In genomic region chr9:97038551-97038908, GRCh38 we compare ENCODE assay signal across 8 cellular contexts. TPM values are rescaled to one million over a fixed set of nuclear protein-coding genes. Genes with fewer than 3 reads are reported as not detected.
DNase-seq lines count a peak whose midpoint lies in the region; ATAC-seq, FAIRE-seq and TF ChIP-seq lines count a peak whose summit lies in the region.

No MANE protein-coding gene starts in this region.

- no peaks in the 10 kb centered on the region for H3K79me2 ChIP-seq in keratinocyte (ENCODE audit: control insufficient read depth, insufficient read depth, low read length)

- H3K27me3 Mint-ChIP-seq in activated CD8-positive, alpha-beta memory T cell treated with anti-CD3 and anti-CD28 coated beads, Interleukin-2, amount 10 ng/mL, durations not matched to agents 7 days and 5 days, result peaks cover 53% of the 10 kb centered on the region
- peaks cover 33% of the 10 kb centered on the region for H3K27me3 Mint-ChIP-seq in activated CD4-positive, alpha-beta memory T cell treated with anti-CD3 and anti-CD28 coated beads for 36 hours

- POLR2A ChIA-PET in activated CD4-positive, alpha-beta memory T cell treated with anti-CD3 and anti-CD28 coated beads for 36 hours (lab: Charles Lee), result interaction anchor here (1.5 kb wide), 1 partner anchor 25 kb away, joined by 5 read pairs; no protein-coding TSS in a partner anchor

- CTCF ChIA-PET in activated CD8-positive, alpha-beta memory T cell treated with anti-CD3 and anti-CD28 coated beads, Interleukin-2, amount 10 ng/mL, durations not matched to agents 7 days and 5 days (lab: Charles Lee), result interaction anchor here (0.8 to 1.2 kb wide), 2 partner anchors 164 to 182 kb away, joined by 3 read pairs; no protein-coding TSS in a partner anchor
- CTCF ChIA-PET in activated CD4-positive, alpha-beta memory T cell treated with anti-CD3 and anti-CD28 coated beads for 36 hours (lab: Charles Lee), result interaction anchor here (1.1 kb wide), 1 partner anchor 182 kb away, joined by 4 read pairs; no protein-coding TSS in a partner anchor

- no peaks in the 10 kb centered on the region for H3K27me3 ChIP-seq in keratinocyte (ENCODE audit: control insufficient read depth, extremely low read depth, insufficient read depth, low read length)
- no peaks in the 10 kb centered on the region for H3K27me3 ChIP-seq in thyroid gland

- intact Hi-C loops in activated CD4-positive, alpha-beta memory T cell treated with anti-CD3 and anti-CD28 coated beads for 36 hours (cut with micrococcal nuclease), result no loop called here
- intact Hi-C loops in thyroid gland (cut with DNase I), result no loop called here

- H3K4me3 Mint-ChIP-seq in activated CD8-positive, alpha-beta memory T cell treated with anti-CD3 and anti-CD28 coated beads, Interleukin-2, amount 10 ng/mL, durations not matched to agents 7 days and 5 days, result peak overlapping the region; percentile 72
- H3K4me3 Mint-ChIP-seq in activated CD4-positive, alpha-beta memory T cell treated with anti-CD3 and anti-CD28 coated beads for 36 hours, result peak overlapping the region; percentile 78

- H4K20me1 ChIP-seq in keratinocyte (ENCODE audit: control insufficient read depth, extremely low read depth, insufficient read depth, low read length), result no peaks in the 10 kb centered on the region

- DNase-seq in activated CD8-positive, alpha-beta memory T cell treated with anti-CD3 and anti-CD28 coated beads, Interleukin-2, amount 10 ng/mL, durations not matched to agents 7 days and 5 days, result no peak
- no peak for DNase-seq in activated CD8-positive, alpha-beta memory T cell treated with anti-CD3 and anti-CD28 coated beads for 24 hours
- DNase-seq in activated CD4-positive, alpha-beta memory T cell treated with anti-CD3 and anti-CD28 coated beads for 36 hours, result no peak
- DNase-seq in keratinocyte (ENCODE audit: low read depth, low spot score) (no peak), thyroid gland (no peak), GM12891 (ENCODE audit: insufficient read length, low spot score) (no peak), DMS153 (lab: John Stamatoyannopoulos, UW) (no peak), NCI-H526 treated with DMSO at 0.1 percent for 48 hours (lab: John Stamatoyannopoulos, UW) (no peak)

- no peaks in the 10 kb centered on the region for H3K9me3 Mint-ChIP-seq in activated CD8-positive, alpha-beta memory T cell treated with anti-CD3 and anti-CD28 coated beads, Interleukin-2, amount 10 ng/mL, durations not matched to agents 7 days and 5 days (ENCODE audit: low read depth)
- no peaks in the 10 kb centered on the region for H3K9me3 Mint-ChIP-seq in activated CD4-positive, alpha-beta memory T cell treated with anti-CD3 and anti-CD28 coated beads for 36 hours

- peaks cover 5% of the 10 kb centered on the region for H3K4me1 Mint-ChIP-seq in activated CD8-positive, alpha-beta memory T cell treated with anti-CD3 and anti-CD28 coated beads, Interleukin-2, amount 10 ng/mL, durations not matched to agents 7 days and 5 days
- peaks cover 2% of the 10 kb centered on the region for H3K4me1 Mint-ChIP-seq in activated CD4-positive, alpha-beta memory T cell treated with anti-CD3 and anti-CD28 coated beads for 36 hours (ENCODE audit: low read depth)

- H3K9me3 ChIP-seq in keratinocyte (ENCODE audit: control insufficient read depth, low read depth, low read length) (no peaks in the 10 kb centered on the region), thyroid gland (no peaks in the 10 kb centered on the region)

- dilution Hi-C loops in keratinocyte (cut with MboI; ENCODE audit: extremely low pct_ligation_motif_present, low sequenced_read_pairs), result no loop called here

- 11 to 21% methylated on average over 4 to 14 of the region's 35 CpGs for WGBS in thyroid gland, 2 donors

- H3K4me1 ChIP-seq in keratinocyte (ENCODE audit: control insufficient read depth, extremely low read depth, insufficient read depth, low read length) (peaks cover 11% of the 10 kb centered on the region), thyroid gland (peaks cover 0 to 6% of the 10 kb centered on the region in 2 donors)

- H2AFZ ChIP-seq in keratinocyte (ENCODE audit: control insufficient read depth, low read length), result peak overlapping the region; percentile 86

- H3K27ac ChIP-seq in keratinocyte (ENCODE audit: control insufficient read depth, insufficient read depth, low read length), result peak overlapping the region; percentile 90
- H3K27ac ChIP-seq in thyroid gland, result no peak overlapping the region

- peak overlapping the region; percentile 90 for H3K9ac ChIP-seq in keratinocyte (ENCODE audit: control insufficient read depth, extremely low read depth, insufficient read depth, low read length)

- H3K36me3 ChIP-seq in keratinocyte (ENCODE audit: control insufficient read depth in 2 of 2, extremely low read depth in 1 of 2, insufficient read depth in 2 of 2, low read length in 2 of 2) (peaks cover 0 to 13% of the 10 kb centered on the region in 2 experiments), thyroid gland (no peaks in the 10 kb centered on the region)

- peak; percentile 9 for ATAC-seq in activated CD8-positive, alpha-beta memory T cell treated with anti-CD3 and anti-CD28 coated beads, Interleukin-2, amount 10 ng/mL, durations not matched to agents 7 days and 5 days

- H3K4me3 ChIP-seq in keratinocyte (ENCODE audit: control insufficient read depth in 2 of 3, extremely low read depth in 1 of 3, insufficient read depth in 2 of 3, low read depth in 1 of 3, low read length in 3 of 3), result peak overlapping the region; percentile 87 to 91 (median 89)
- peak overlapping the region; percentile 31 to 48 (median 40) for H3K4me3 ChIP-seq in thyroid gland (replicated peaks in 1 of 3)

- no peaks in the 10 kb centered on the region for H3K36me3 Mint-ChIP-seq in activated CD8-positive, alpha-beta memory T cell treated with anti-CD3 and anti-CD28 coated beads, Interleukin-2, amount 10 ng/mL, durations not matched to agents 7 days and 5 days
- no peaks in the 10 kb centered on the region for H3K36me3 Mint-ChIP-seq in activated CD4-positive, alpha-beta memory T cell treated with anti-CD3 and anti-CD28 coated beads for 36 hours

- no peak overlapping the region for H3K27ac Mint-ChIP-seq in activated CD8-positive, alpha-beta memory T cell treated with anti-CD3 and anti-CD28 coated beads, Interleukin-2, amount 10 ng/mL, durations not matched to agents 7 days and 5 days
- no peak overlapping the region for H3K27ac Mint-ChIP-seq in activated CD4-positive, alpha-beta memory T cell treated with anti-CD3 and anti-CD28 coated beads for 36 hours

- FAIRE-seq in keratinocyte (lab: Jason Lieb, UNC) (no peak), GM12891 (lab: Jason Lieb, UNC) (no peak)

- TF ChIP-seq CTCF in keratinocyte (optimal IDR thresholded peaks at IDR 0.05 in 1 of 3, IDR thresholded peaks at IDR 0.05 in 1 of 3, conservative IDR thresholded peaks at IDR 0.05 in 1 of 3; ENCODE audit: extremely low read depth in 1 of 3, insufficient read depth in 2 of 3, low read length in 3 of 3) (no peak), thyroid gland (IDR thresholded peaks at IDR 0.05) (no peak)

- no peak for TF ChIP-seq POLR2A in thyroid gland (IDR thresholded peaks at IDR 0.05)
- TF ChIP-seq POLR2A in GM12891 (IDR thresholded peaks at IDR 0.05; ENCODE audit: low read depth, low read length), result no peak

- peak overlapping the region; percentile 99 for H3K4me2 ChIP-seq in keratinocyte (ENCODE audit: control insufficient read depth, extremely low read depth, insufficient read depth, low read depth, low read length)

- no peaks in the 10 kb centered on the region for H3K9me1 ChIP-seq in keratinocyte (ENCODE audit: control insufficient read depth, extremely low read depth, insufficient read depth, low read length)

TF ChIP-seq in GM12891, 5 proteins besides CTCF, POLR2A, EP300 and RAD21:
- TF ChIP-seq TAF1 (IDR thresholded peaks at IDR 0.05; ENCODE audit: low read depth, low read length), result no peak
- no peak for TF ChIP-seq PAX5 (IDR thresholded peaks at IDR 0.05; ENCODE audit: insufficient read depth, low read length, severe bottlenecking)
- no peak for TF ChIP-seq POU2F2 (IDR thresholded peaks at IDR 0.05; ENCODE audit: low read depth, low read length)
- no peak for TF ChIP-seq POLR2AphosphoS5 (IDR thresholded peaks at IDR 0.05; ENCODE audit: low read depth, low read length)
- TF ChIP-seq SPI1 (IDR thresholded peaks at IDR 0.05; ENCODE audit: low read depth, low read length), result no peak
TF ChIP-seq in GM12891: peak in this region for 0.

RNA-seq across cellular contexts. Expression of gene CTSV, which starts 0.4 kb away (rescaled TPM):
- under 1 TPM; 0.28 to 0.38 TPM for total RNA-seq in activated CD8-positive, alpha-beta memory T cell treated with anti-CD3 and anti-CD28 coated beads, Interleukin-2, amount 10 ng/mL, durations not matched to agents 7 days and 5 days
- total RNA-seq in activated CD4-positive, alpha-beta memory T cell treated with anti-CD3 and anti-CD28 coated beads for 36 hours, result 1 to 10 TPM; 1.1 to 1.4 TPM
- polyA plus RNA-seq in keratinocyte, result 101 to 190 TPM (median 109 TPM) in 3 replicates
- 601 TPM for polyA plus RNA-seq in keratinocyte (2011; ENCODE audit: low read depth)
- polyA plus RNA-seq in keratinocyte (2011; cell fraction: cytosol; rRNA removed), result 30.6 and 48.2 TPM in 2 replicates
- polyA plus RNA-seq in keratinocyte (2011; cell fraction: nucleus; rRNA removed), result 200 and 342 TPM in 2 replicates
- polyA plus RNA-seq in keratinocyte (2012; ENCODE audit: low replicate concordance), result 91.5 and 524 TPM in 2 replicates
- polyA minus RNA-seq in keratinocyte, result 19.3 to 81.7 TPM (median 44.3 TPM) in 3 replicates
- polyA minus RNA-seq in keratinocyte (2011; cell fraction: cytosol; rRNA and poly(A)+ RNA removed), result 20.3 TPM
- polyA minus RNA-seq in keratinocyte (2011; cell fraction: nucleus; rRNA and poly(A)+ RNA removed), result 55.4 and 95.1 TPM in 2 replicates
- total RNA-seq in thyroid gland, result 1 to 10 TPM in 3 of 4 donors, under 1 TPM in 1; 0.89 to 6.3 (median 2.2) TPM
- polyA plus RNA-seq in GM12891 (2012; ENCODE audit: low read depth, missing spikeins), result not detected
